Comparison of ENCODE assay signal across 8 cellular contexts in the genomic region with DNA sequence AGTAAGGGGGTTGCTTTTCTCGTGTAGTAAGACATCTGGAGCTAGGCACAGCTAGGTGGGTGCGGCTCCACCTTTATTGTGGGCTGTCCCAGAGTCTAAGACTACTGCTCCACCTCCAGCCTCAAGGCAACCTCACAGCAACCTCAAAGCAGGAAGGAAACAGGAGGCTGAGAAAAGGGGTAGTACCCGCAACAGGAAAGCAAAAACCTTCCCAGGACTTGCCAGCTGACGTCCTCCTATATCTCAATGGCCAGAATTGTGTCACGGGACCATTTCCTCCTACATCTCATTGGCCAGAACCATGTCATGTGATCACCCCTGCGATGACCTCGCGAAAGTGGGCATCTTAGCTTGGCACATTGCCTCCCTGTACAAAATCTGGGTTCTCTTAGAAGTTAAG. TPM values are rescaled to one million over a fixed set of nuclear protein-coding genes. Genes with fewer than 3 reads are reported as not detected.
DNase-seq lines count a peak whose midpoint lies in the region; ATAC-seq and TF ChIP-seq lines count a peak whose summit lies in the region.

No MANE protein-coding gene starts in this region.

- no peak overlapping the region for H3K4me3 ChIP-seq in NB4 (ENCODE audit: low read depth, low read length)
- no peak overlapping the region for H3K4me3 ChIP-seq in effector memory CD4-positive, alpha-beta T cell (ENCODE audit: insufficient read depth, low read depth, low read length, poor library complexity, severe bottlenecking)
- H3K4me3 ChIP-seq in adrenal gland = no peak overlapping the region
- no peak overlapping the region for H3K4me3 ChIP-seq in upper lobe of right lung

- no peaks in the 10 kb centered on the region for H3K9me3 ChIP-seq in effector memory CD4-positive, alpha-beta T cell (ENCODE audit: control insufficient read depth, low read length)
- H3K9me3 ChIP-seq in adrenal gland (replicated peaks in 1 of 3) (no peaks in the 10 kb centered on the region), upper lobe of right lung (no peaks in the 10 kb centered on the region)

- peak; percentile 33 for DNase-seq in CD1c-positive myeloid dendritic cell (ENCODE audit: extremely low spot score)
- peak; percentile 70 for DNase-seq in NB4 (ENCODE audit: low read depth)
- DNase-seq in activated CD4-positive, alpha-beta T cell treated with anti-CD3 and anti-CD28 coated beads, Interleukin-2, amount 50 U/mL, for 48 hours = peak; percentile 19 to 28
- peak; percentile 26 to 43 (median 27) for DNase-seq in effector memory CD4-positive, alpha-beta T cell
- DNase-seq in adrenal gland = no peak
- DNase-seq in upper lobe of right lung = no peak

- TF ChIP-seq CTCF in NB4 (IDR thresholded peaks at IDR 0.05; ENCODE audit: low read depth, low read length) (no peak), adrenal gland (IDR thresholded peaks at IDR 0.05) (no peak), upper lobe of right lung (IDR thresholded peaks at IDR 0.05) (no peak)

- 70 to 79% (median 75%) methylated on average over 8 of the region's 8 CpGs for WGBS in adrenal gland, 4 donors

- no peaks in the 10 kb centered on the region for H3K27me3 ChIP-seq in effector memory CD4-positive, alpha-beta T cell (replicated peaks; ENCODE audit: control insufficient read depth, insufficient read depth, low read length, poor library complexity, severe bottlenecking)
- H3K27me3 ChIP-seq in adrenal gland = no peaks in the 10 kb centered on the region
- H3K27me3 ChIP-seq in upper lobe of right lung = no peaks in the 10 kb centered on the region

- H3K4me1 ChIP-seq in effector memory CD4-positive, alpha-beta T cell (ENCODE audit: control insufficient read depth, insufficient read depth, low read length, poor library complexity, severe bottlenecking) = peaks cover 13% of the 10 kb centered on the region
- peaks cover 0 to 10% of the 10 kb centered on the region in 2 donors for H3K4me1 ChIP-seq in adrenal gland (replicated peaks in 1 of 2)
- peaks cover 5% of the 10 kb centered on the region for H3K4me1 ChIP-seq in upper lobe of right lung

- no peak overlapping the region for H3K27ac ChIP-seq in effector memory CD4-positive, alpha-beta T cell (ENCODE audit: insufficient read depth, low read length, poor library complexity, severe bottlenecking)
- H3K27ac ChIP-seq in adrenal gland (no peak overlapping the region), upper lobe of right lung (no peak overlapping the region)

- TF ChIP-seq POLR2A in NB4 (IDR thresholded peaks at IDR 0.05; ENCODE audit: extremely low read depth, insufficient read length) (no peak), adrenal gland (IDR thresholded peaks at IDR 0.05) (no peak)

- H3K36me3 ChIP-seq in effector memory CD4-positive, alpha-beta T cell (ENCODE audit: control insufficient read depth, insufficient read depth, low read length) = no peaks in the 10 kb centered on the region
- H3K36me3 ChIP-seq in adrenal gland (replicated peaks in 1 of 2) (no peaks in the 10 kb centered on the region), upper lobe of right lung (no peaks in the 10 kb centered on the region)

- ATAC-seq in upper lobe of right lung (no peak), HG03039 (IDR thresholded peaks at IDR 0.05; ENCODE audit: unreplicated experiment) (no peak), GM21367 (IDR thresholded peaks at IDR 0.05; ENCODE audit: unreplicated experiment) (no peak)

- intact Hi-C loops in adrenal gland (cut with DNase I) (no loop called here), upper lobe of right lung (cut with DNase I) (no loop called here)

RNA-seq across cellular contexts. Expression of gene GPR160, which starts 4.3 kb away (rescaled TPM):
- total RNA-seq in adrenal gland (1 to 10 TPM in 7 of 8 donors, under 1 TPM in 1; 0.76 to 5.8 (median 2.0) TPM), upper lobe of right lung (22.3 TPM)
- 1 to 10 TPM in 2 of 3 donors, under 1 TPM in 1; 0.88 to 2.1 (median 1.2) TPM for polyA plus RNA-seq in adrenal gland

Comparison
In these comparisons a context has a peak if more than half of its experiments do, and no peak if none do; other contexts are left out.
1. DNase-seq: peak in CD1c-positive myeloid dendritic cell (single experiment), NB4 (single experiment), activated CD4-positive, alpha-beta T cell treated with anti-CD3 and anti-CD28 coated beads, Interleukin-2, amount 50 U/mL, for 48 hours (2 of 2) and effector memory CD4-positive, alpha-beta T cell (3 of 3); none in adrenal gland (0 of 7) and upper lobe of right lung (single experiment).